Comparison of ENCODE assay signal across 1 cellular context in the genomic region with DNA sequence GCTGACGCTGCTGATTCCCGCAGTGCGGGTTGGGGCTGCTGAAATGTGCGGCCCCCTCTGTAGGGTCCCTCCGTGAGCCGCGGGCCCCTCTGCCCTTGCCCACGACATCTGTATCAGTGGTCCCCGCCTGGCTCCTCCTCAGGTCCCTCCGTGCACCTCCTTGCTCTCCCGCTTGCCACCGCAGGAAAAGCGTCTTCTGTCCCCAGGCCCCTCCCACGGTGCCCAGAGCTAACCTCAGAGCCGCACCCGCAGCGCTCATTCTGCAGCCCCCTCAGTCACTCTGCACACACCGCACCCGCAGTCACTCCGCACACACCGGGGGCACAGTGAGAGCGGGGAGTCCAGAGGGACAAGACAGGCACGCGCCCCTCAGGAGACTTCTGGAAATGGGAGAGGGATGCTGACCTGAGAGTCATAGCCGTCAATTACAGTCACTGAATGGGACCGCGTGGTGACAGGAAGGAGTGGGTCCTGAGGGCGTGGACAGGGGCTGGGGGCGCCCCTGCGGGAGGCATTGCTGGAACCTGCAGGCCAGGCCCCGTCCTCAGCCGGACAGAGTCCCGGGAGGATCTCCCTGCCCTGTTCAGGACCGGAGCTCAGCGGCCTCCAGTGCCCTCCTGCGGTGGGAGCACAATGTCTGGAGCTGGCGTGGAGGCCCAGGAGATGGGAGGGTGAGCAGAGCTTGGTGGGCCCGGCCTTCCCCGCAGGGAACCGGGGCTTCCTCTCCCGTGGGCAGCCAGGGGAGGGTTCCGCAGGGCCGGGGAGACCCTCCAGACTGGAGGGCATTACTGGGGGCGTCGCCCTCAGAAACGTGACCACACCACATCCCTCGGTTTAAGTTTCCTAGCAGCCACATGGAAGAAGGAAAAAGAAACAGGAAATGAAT.
TF ChIP-seq lines count a peak whose summit lies in the region.

No MANE protein-coding gene starts in this region.

TF ChIP-seq in K562, 482 proteins besides CTCF, POLR2A, EP300 and RAD21 (continued from another document):
- TF ChIP-seq ARID4B (CRISPR knock-in tag; IDR thresholded peaks at IDR 0.05) (no peak), POLR2G (IDR thresholded peaks at IDR 0.05; ENCODE audit: low read depth, low read length) (peak; percentile 48; the same call in 1 of the 2 replicates), KLF13 (tag; IDR thresholded peaks at IDR 0.05; ENCODE audit: borderline replicate concordance, low read depth) (no peak), PHF20 (IDR thresholded peaks at IDR 0.05; ENCODE audit: partially characterized antibody) (no peak), ZBTB9 (CRISPR knock-in tag; IDR thresholded peaks at IDR 0.05) (no peak), MED1 (CRISPR knock-in tag; IDR thresholded peaks at IDR 0.05; ENCODE audit: borderline replicate concordance) (no peak), ZNF668 (CRISPR knock-in tag; IDR thresholded peaks at IDR 0.05) (no peak), SP1 (CRISPR knock-in tag; IDR thresholded peaks at IDR 0.05) (no peak), EP400 (IDR thresholded peaks at IDR 0.05) (no peak), PTTG1 (tag; IDR thresholded peaks at IDR 0.05; ENCODE audit: low read depth) (no peak), ZNF586 (CRISPR knock-in tag; conservative IDR thresholded peaks at IDR 0.05) (no peak)
